In genomic region chr1:144412068-144412471, GRCh38 we compare ENCODE assay signal across 8 cellular contexts. TPM values are rescaled to one million over a fixed set of nuclear protein-coding genes. Genes with fewer than 3 reads are reported as not detected.
A peak's percentile ranks its signal among the peaks of the same experiment; 100 is the strongest.
DNase-seq lines count a peak whose midpoint lies in the region; ATAC-seq and TF ChIP-seq lines count a peak whose summit lies in the region.
"Not testable (repeated sequence)": the region's sequence is repeated elsewhere in the genome, so short reads cannot be mapped to it uniquely, and the experiment has no call there.

No MANE protein-coding gene starts in this region.

- H3K36me3 Mint-ChIP-seq in activated T-cell treated with anti-CD3 and anti-CD28 coated beads, Interleukin-2, amount 50 U/mL, for 4 hours (ENCODE audit: insufficient read depth) = not testable (repeated sequence)

- H3K79me2 ChIP-seq in GM23248 (ENCODE audit: insufficient read depth) = not testable (repeated sequence)

- H3K4me3 ChIP-seq in GM23248 = peak overlapping the region; percentile 65
- peak overlapping the region; percentile 27 for H3K4me3 ChIP-seq in epithelial cell of esophagus (ENCODE audit: low read length)
- not testable (repeated sequence) for H3K4me3 ChIP-seq in mucosa of descending colon

- H3K9me3 ChIP-seq in GM23248 (ENCODE audit: low read depth); mucosa of descending colon: not testable (repeated sequence)

- not testable (repeated sequence) for H3K4me1 ChIP-seq in GM23248 (ENCODE audit: insufficient read depth); mucosa of descending colon (ENCODE audit: low read depth)

- DNase-seq in CMK (ENCODE audit: low read depth) (peak; percentile 67), GM23248 (peak; percentile 75), LoVo (ENCODE audit: low spot score) (peak; percentile 47), RKO (ENCODE audit: low spot score) (peak; percentile 63), epithelial cell of esophagus (ENCODE audit: low read depth) (peak; percentile 83), mucosa of descending colon (peak; percentile 86 to 92 (median 87))
- peak; percentile 65 for DNase-seq in activated T-cell treated with anti-CD3 and anti-CD28 coated beads, Interleukin-2, amount 50 U/mL, for 4 hours
- peak; percentile 44 to 76 (median 46) for DNase-seq in stimulated activated CD4-positive, alpha-beta T cell treated with anti-CD3 and anti-CD28 coated beads, TNF-alpha, amount 100 ng/mL, for 48 hours (ENCODE audit: low read depth in 3 of 3)

- 0 to 3% methylated on average over 11 to 19 of the region's 23 CpGs for WGBS in GM23248 (ENCODE audit: low coverage in 1 of 2, low lambda C conversion rate in 2 of 2, missing lambda C conversion rate in 2 of 2), 2 experiments

- peak; percentile 36 to 45 for ATAC-seq in activated T-cell treated with anti-CD3 and anti-CD28 coated beads, Interleukin-2, amount 50 U/mL, for 4 hours
- peak; percentile 89 for ATAC-seq in mucosa of descending colon

- H3K9me3 Mint-ChIP-seq in activated T-cell treated with anti-CD3 and anti-CD28 coated beads, Interleukin-2, amount 50 U/mL, for 4 hours = not testable (repeated sequence)

- H3K4me3 Mint-ChIP-seq in activated T-cell treated with anti-CD3 and anti-CD28 coated beads, Interleukin-2, amount 50 U/mL, for 4 hours = peak overlapping the region; percentile 94

- peak overlapping the region; percentile 70 for H3K4me2 ChIP-seq in GM23248 (ENCODE audit: unreplicated experiment)

- H3K9me2 ChIP-seq in GM23248 (ENCODE audit: insufficient read depth) = not testable (repeated sequence)

- intact Hi-C loops in mucosa of descending colon (cut with DNase I, micrococcal nuclease) = not testable (repeated sequence)

- not testable (repeated sequence) for H3K4me1 Mint-ChIP-seq in activated T-cell treated with anti-CD3 and anti-CD28 coated beads, Interleukin-2, amount 50 U/mL, for 4 hours (ENCODE audit: low read depth)

- H2AFZ ChIP-seq in GM23248 = peak overlapping the region; percentile 91

- H3K27me3 Mint-ChIP-seq in activated T-cell treated with anti-CD3 and anti-CD28 coated beads, Interleukin-2, amount 50 U/mL, for 4 hours (ENCODE audit: low read depth) = not testable (repeated sequence)

- H3K9ac ChIP-seq in GM23248 = peak overlapping the region; percentile 82

- in situ Hi-C loops in GM23248 (cut with MboI) = not testable (repeated sequence)

- peak overlapping the region; percentile 71 for H3K27ac ChIP-seq in GM23248

- H3K36me3 ChIP-seq in GM23248 (ENCODE audit: low read depth); mucosa of descending colon (ENCODE audit: low read depth): not testable (repeated sequence)

- not testable (repeated sequence) for H3K27me3 ChIP-seq in GM23248 (replicated peaks; ENCODE audit: insufficient read depth)

- TF ChIP-seq CTCF in epithelial cell of esophagus (IDR thresholded peaks at IDR 0.05; ENCODE audit: insufficient read depth, low read depth, low read length, missing control alignments); mucosa of descending colon (IDR thresholded peaks at IDR 0.05): not testable (repeated sequence)

- not testable (repeated sequence) for H3F3A ChIP-seq in GM23248 (ENCODE audit: insufficient read depth)

- H4K20me1 ChIP-seq in GM23248 (ENCODE audit: insufficient read depth) = not testable (repeated sequence)

RNA-seq across cellular contexts. Expression of gene PPIAL4E, which starts 38.6 kb away (rescaled TPM):
- total RNA-seq in GM23248 (2014; rRNA removed; shearing (Covaris generic)) = not detected in 2 replicates
- polyA plus RNA-seq in GM23248 (2016; fragmentation: Nextera tagmentation; extraction: Ambion mirVana) = not detected in 2 replicates
- not detected for total RNA-seq in activated T-cell treated with anti-CD3 and anti-CD28 coated beads, Interleukin-2, amount 50 U/mL, for 4 hours
- total RNA-seq in mucosa of descending colon = not detected

RNA-seq across cellular contexts. Expression of gene NBPF15, which starts 49.4 kb away (rescaled TPM):
- total RNA-seq in GM23248 (2014; rRNA removed; shearing (Covaris generic)) = 32.0 and 65.1 TPM in 2 replicates
- polyA plus RNA-seq in GM23248 (2016; fragmentation: Nextera tagmentation; extraction: Ambion mirVana) = 21.4 and 25.2 TPM in 2 replicates
- total RNA-seq in activated T-cell treated with anti-CD3 and anti-CD28 coated beads, Interleukin-2, amount 50 U/mL, for 4 hours = 10 to 100 TPM; 17.0 to 30.5 (median 23.0) TPM
- 10 to 100 TPM; 15.5 to 33.8 (median 23.2) TPM for total RNA-seq in mucosa of descending colon
